1 cellular context compared by ENCODE assay signal in the genomic region with DNA sequence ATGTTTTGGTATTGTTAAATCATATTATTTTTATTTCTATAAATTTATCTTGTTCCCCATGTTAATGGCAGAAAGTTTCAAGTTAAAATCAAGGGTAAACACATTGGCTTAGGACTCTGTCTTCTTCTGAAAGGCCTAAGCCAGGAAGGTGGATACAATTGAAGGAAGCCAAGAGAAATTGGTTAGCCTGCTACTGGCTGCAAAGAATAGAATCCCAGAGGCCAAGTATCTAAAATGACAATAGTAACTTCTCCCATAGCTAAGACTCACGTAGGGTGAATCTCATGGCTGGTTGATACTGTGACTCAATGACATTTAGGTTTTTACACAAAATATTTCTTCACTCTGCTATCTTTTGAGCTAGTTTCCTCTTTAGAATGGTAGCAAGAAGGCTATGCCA.
TF ChIP-seq lines count a peak whose summit lies in the region.

No MANE protein-coding gene starts in this region.

TF ChIP-seq in IMR-90, 13 proteins besides CTCF, POLR2A, EP300 and RAD21:
- TF ChIP-seq CHD1 (IDR thresholded peaks at IDR 0.05; ENCODE audit: low read depth, low read length): no peak
- no peak for TF ChIP-seq SMC3 (IDR thresholded peaks at IDR 0.05; ENCODE audit: low read depth, low read length)
- TF ChIP-seq FOS (IDR thresholded peaks at IDR 0.05; ENCODE audit: low read depth, low read length): no peak
- TF ChIP-seq, protein P1, sequence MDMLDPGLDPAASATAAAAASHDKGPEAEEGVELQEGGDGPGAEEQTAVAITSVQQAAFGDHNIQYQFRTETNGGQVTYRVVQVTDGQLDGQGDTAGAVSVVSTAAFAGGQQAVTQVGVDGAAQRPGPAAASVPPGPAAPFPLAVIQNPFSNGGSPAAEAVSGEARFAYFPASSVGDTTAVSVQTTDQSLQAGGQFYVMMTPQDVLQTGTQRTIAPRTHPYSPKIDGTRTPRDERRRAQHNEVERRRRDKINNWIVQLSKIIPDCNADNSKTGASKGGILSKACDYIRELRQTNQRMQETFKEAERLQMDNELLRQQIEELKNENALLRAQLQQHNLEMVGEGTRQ (IDR thresholded peaks at IDR 0.05; ENCODE audit: low read depth, low read length): no peak
